ENCODE assay signal across 19 cellular contexts in the genomic region with DNA sequence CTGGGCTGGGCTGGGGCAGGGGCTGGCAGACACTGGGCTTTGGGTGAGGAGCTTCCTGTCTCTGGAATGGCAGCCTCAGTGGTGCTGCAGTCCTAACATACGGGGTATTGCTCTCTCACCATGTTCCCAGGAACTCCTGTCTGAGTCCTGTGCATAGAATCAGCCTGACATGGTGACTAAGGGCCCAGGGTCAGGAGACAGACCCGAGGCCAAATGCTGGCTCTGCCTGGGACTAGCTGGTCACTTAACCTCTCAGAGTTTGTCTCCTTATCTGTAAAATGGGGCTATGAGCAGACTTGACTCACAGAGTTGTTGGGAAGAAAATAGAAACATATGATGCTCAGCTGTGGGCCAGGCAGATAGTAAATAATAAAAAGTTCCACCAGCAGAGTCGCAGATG. TPM values are rescaled to one million over a fixed set of nuclear protein-coding genes. Genes with fewer than 3 reads are reported as not detected.
DNase-seq lines count a peak whose midpoint lies in the region; ATAC-seq and TF ChIP-seq lines count a peak whose summit lies in the region.
"Had no signal": no experiment of that assay in that cellular context is flagged by ENCODE, and none has a peak within 500 bp of the region (broad histone marks: within the 10 kb centered on the region; RNA-seq: fewer than 3 reads in every experiment).

No MANE protein-coding gene starts in this region.

- H3K36me3 ChIP-seq in DOHH2 (ENCODE audit: control insufficient read depth, low read length) = peaks cover 88% of the 10 kb centered on the region
- peaks cover 83% of the 10 kb centered on the region for H3K36me3 ChIP-seq in OCI-LY7 (ENCODE audit: insufficient read depth, low read length)
- peaks cover 29% of the 10 kb centered on the region for H3K36me3 ChIP-seq in brain microvascular endothelial cell (replicated peaks)

- H3K4me1 ChIP-seq in DOHH2 (ENCODE audit: control insufficient read depth, low read length) = peaks cover 76% of the 10 kb centered on the region
- peaks cover 63% of the 10 kb centered on the region for H3K4me1 ChIP-seq in OCI-LY7 (ENCODE audit: insufficient read depth, low read length, poor library complexity, severe bottlenecking)
- H3K4me1 ChIP-seq: A549, BLaER1 had no signal

- H4K20me1 ChIP-seq in DOHH2 (ENCODE audit: control insufficient read depth, insufficient read depth, low read depth, low read length) (no peaks in the 10 kb centered on the region), OCI-LY7 (ENCODE audit: insufficient read depth, low read length) (no peaks in the 10 kb centered on the region)

- DNase-seq in OCI-LY7 (ENCODE audit: low spot score) (no peak), islet precursor cell (peak; percentile 34), brain microvascular endothelial cell (no peak)
- DNase-seq in central memory CD4-positive, alpha-beta T cell = no peak
- no peak for DNase-seq in stimulated activated CD4-positive, alpha-beta T cell treated with anti-CD3 and anti-CD28 coated beads, Interleukin-4, amount 100 ng/mL, for 4 hours
- DNase-seq: AML-193; Calu3; CD8-positive, alpha-beta T cell; DMS53; DND-41; GOT3; H9; IMR-90 had no signal

- TF ChIP-seq CTCF in DOHH2 (IDR thresholded peaks at IDR 0.05; ENCODE audit: low read depth, low read length, poor library complexity, severe bottlenecking) (no peak), OCI-LY7 (conservative IDR thresholded peaks at IDR 0.05; ENCODE audit: low read length) (no peak), brain microvascular endothelial cell (IDR thresholded peaks at IDR 0.05; ENCODE audit: low read depth, low read length, missing control alignments) (no peak)

- ATAC-seq in GM19463 (IDR thresholded peaks at IDR 0.05; ENCODE audit: unreplicated experiment) = no peak
- ATAC-seq: A549; CD8-positive, alpha-beta T cell; K562 had no signal

- no TSS peak for BruUV-seq in OCI-LY7 (replicated peaks; lab: Mats Ljungman, UMichigan)

- POLR2A ChIA-PET in OCI-LY7 (lab: Charles Lee) = interaction anchor here (1.0 to 1.2 kb wide), 4 partner anchors 29 to 61 kb away, joined by 3 to 4 read pairs (median 3); partner anchors contain the start of gene PRKCD

- H2AFZ ChIP-seq in OCI-LY7 (ENCODE audit: low read length) = no peak overlapping the region

- CTCF ChIA-PET in OCI-LY7 (lab: Charles Lee; ENCODE audit: unreplicated experiment) = no interaction called here

- H3K27me3 ChIP-seq in DOHH2 (ENCODE audit: control insufficient read depth, low read length) = no peaks in the 10 kb centered on the region
- no peaks in the 10 kb centered on the region for H3K27me3 ChIP-seq in brain microvascular endothelial cell (replicated peaks)
- H3K27me3 ChIP-seq: BLaER1 had no signal

- H3K4me2 ChIP-seq in DOHH2 (ENCODE audit: low read length) (peak overlapping the region; percentile 45; the same call in 1 of the 2 replicates), OCI-LY7 (ENCODE audit: low read length) (peak overlapping the region; percentile 53; the same call in 1 of the 2 replicates)
- H3K4me2 ChIP-seq: A549, BLaER1 had no signal

- H3F3A ChIP-seq in DOHH2 (ENCODE audit: control insufficient read depth, insufficient read depth) = peaks cover 36% of the 10 kb centered on the region

- H3K9me3 ChIP-seq in DOHH2 (ENCODE audit: control insufficient read depth, insufficient read depth, low read length) = no peaks in the 10 kb centered on the region
- no peaks in the 10 kb centered on the region for H3K9me3 ChIP-seq in OCI-LY7 (ENCODE audit: low read length)
- H3K9me3 ChIP-seq: A549, BLaER1 had no signal

- in situ Hi-C loops in brain microvascular endothelial cell (cut with HindIII; ENCODE audit: low pct_ligation_motif_present, low sequenced_read_pairs) = no loop called here

- H3K4me3 ChIP-seq in DOHH2 (ENCODE audit: low read length) (no peak overlapping the region), OCI-LY7 (ENCODE audit: low read depth, low read length, poor library complexity, severe bottlenecking) (no peak overlapping the region), brain microvascular endothelial cell (ENCODE audit: low read depth, low read length) (no peak overlapping the region)
- H3K4me3 ChIP-seq: A549, BLaER1, K562 had no signal

- peaks cover 10% of the 10 kb centered on the region for H3K79me2 ChIP-seq in DOHH2 (ENCODE audit: control insufficient read depth, low read length)
- peaks cover 4% of the 10 kb centered on the region; the same call in 1 of the 2 replicates for H3K79me2 ChIP-seq in OCI-LY7 (ENCODE audit: insufficient read depth, low read depth, low read length)

- intact Hi-C loops in OCI-LY7 (cut with micrococcal nuclease; ENCODE audit: unreplicated experiment) = no loop called here

- H3K9me2 ChIP-seq in DOHH2 (replicated peaks; ENCODE audit: control insufficient read depth, low read length) = no peaks in the 10 kb centered on the region
- H3K9me2 ChIP-seq in OCI-LY7 (ENCODE audit: insufficient read depth, low read length) = no peaks in the 10 kb centered on the region

- H3K27ac ChIP-seq in DOHH2 (ENCODE audit: low read depth, low read length) (peak overlapping the region; percentile 83; the same call in 1 of the 2 replicates), OCI-LY7 (ENCODE audit: low read depth, low read length, poor library complexity, severe bottlenecking) (peak overlapping the region; percentile 92), brain microvascular endothelial cell (no peak overlapping the region)
- H3K27ac ChIP-seq: A549, BLaER1, HL-60 had no signal

RNA-seq across cellular contexts. Expression of gene PRKCD, which starts 28.3 kb away (rescaled TPM):
- 9.5 and 13.3 TPM in 2 replicates for total RNA-seq in OCI-LY7 (2014; rRNA removed; shearing (Covaris generic))
- total RNA-seq in OCI-LY7 (2022) = 91.6 and 108 TPM in 2 replicates

RNA-seq across cellular contexts. Expression of gene RFT1, which starts 59.0 kb away (rescaled TPM):
- total RNA-seq in OCI-LY7 (2014; rRNA removed; shearing (Covaris generic)) = 9.9 and 15.8 TPM in 2 replicates
- total RNA-seq in OCI-LY7 (2022) = 34.7 and 34.8 TPM in 2 replicates
